In genomic region chr6:160883999-160884398, GRCh38 we compare ENCODE assay signal across 15 cellular contexts.
"Had no signal": no experiment of that assay in that cellular context is flagged by ENCODE, and none has a peak within 500 bp of the region (broad histone marks: within the 10 kb centered on the region; RNA-seq: fewer than 3 reads in every experiment).

No MANE protein-coding gene starts in this region.

- H3K4me3 Mint-ChIP-seq: activated CD4-positive, alpha-beta T cell treated with anti-CD3 and anti-CD28 coated beads, Interleukin-2, amount 10 ng/mL, durations not matched to agents 24 days and 14 days; activated naive CD4-positive, alpha-beta T cell treated with anti-CD3 and anti-CD28 coated beads, Interleukin-2, amount 10 ng/mL, durations not matched to agents 7 days and 5 days; naive thymus-derived CD8-positive, alpha-beta T cell; T-helper 1 cell treated with Interleukin-12 subunit alpha and Interleukin-12 subunit beta and Interleukin-4 antibody, amounts not matched to agents 30 μg/mL and 1 μg/mL, for 36 hours had no signal

- ATAC-seq: body of pancreas; gastroesophageal sphincter; mucosa of descending colon; naive thymus-derived CD8-positive, alpha-beta T cell had no signal

- H3K4me1 Mint-ChIP-seq: activated CD4-positive, alpha-beta T cell treated with anti-CD3 and anti-CD28 coated beads, Interleukin-2, amount 10 ng/mL, durations not matched to agents 24 days and 14 days; activated naive CD4-positive, alpha-beta T cell treated with anti-CD3 and anti-CD28 coated beads, Interleukin-2, amount 10 ng/mL, durations not matched to agents 7 days and 5 days; naive thymus-derived CD8-positive, alpha-beta T cell had no signal

- H3K36me3 Mint-ChIP-seq: activated naive CD4-positive, alpha-beta T cell treated with anti-CD3 and anti-CD28 coated beads, Interleukin-2, amount 10 ng/mL, durations not matched to agents 7 days and 5 days; naive thymus-derived CD8-positive, alpha-beta T cell had no signal

- H3K27me3 Mint-ChIP-seq: activated naive CD4-positive, alpha-beta T cell treated with anti-CD3 and anti-CD28 coated beads, Interleukin-2, amount 10 ng/mL, durations not matched to agents 7 days and 5 days had no signal

- H3K4me1 ChIP-seq: gastroesophageal sphincter, sigmoid colon had no signal

- DNase-seq: activated CD4-positive, alpha-beta T cell treated with anti-CD3 and anti-CD28 coated beads, Interleukin-2, amount 10 ng/mL, durations not matched to agents 24 days and 14 days; activated CD8-positive, alpha-beta memory T cell treated with anti-CD3 and anti-CD28 coated beads for 24 hours; activated naive CD4-positive, alpha-beta T cell treated with anti-CD3 and anti-CD28 coated beads, Interleukin-2, amount 10 ng/mL, durations not matched to agents 7 days and 5 days; activated T-cell treated with anti-CD3 and anti-CD28 coated beads for 4 hours; body of pancreas; effector memory CD4-positive, alpha-beta T cell; mucosa of descending colon; naive thymus-derived CD8-positive, alpha-beta T cell; sigmoid colon; stimulated activated CD4-positive, alpha-beta T cell treated with anti-CD3 and anti-CD28 coated beads, Interleukin-12 subunit alpha, Interleukin-12 subunit beta, amount 100 ng/mL, for 4 hours; stimulated activated naive CD4-positive, alpha-beta T cell had no signal

- H3K27ac Mint-ChIP-seq: activated CD4-positive, alpha-beta T cell treated with anti-CD3 and anti-CD28 coated beads, Interleukin-2, amount 10 ng/mL, durations not matched to agents 24 days and 14 days; activated naive CD4-positive, alpha-beta T cell treated with anti-CD3 and anti-CD28 coated beads, Interleukin-2, amount 10 ng/mL, durations not matched to agents 7 days and 5 days; activated T-helper 2 cell treated with anti-CD3 and anti-CD28 coated beads, Interferon-gamma antibody, Interleukin-2, Interleukin-4, amounts not matched to agents 10 μg/mL and 5 μg/mL and 100 μg/mL, durations not matched to agents 14 hours and 24 hours and 36 hours; T-helper 1 cell treated with Interleukin-12 subunit alpha and Interleukin-12 subunit beta and Interleukin-4 antibody, amounts not matched to agents 30 μg/mL and 1 μg/mL, for 36 hours had no signal

- H3K9me3 ChIP-seq: body of pancreas, gastroesophageal sphincter, mucosa of descending colon, sigmoid colon had no signal

- H3K9me3 Mint-ChIP-seq: activated CD4-positive, alpha-beta T cell treated with anti-CD3 and anti-CD28 coated beads, Interleukin-2, amount 10 ng/mL, durations not matched to agents 24 days and 14 days; activated naive CD4-positive, alpha-beta T cell treated with anti-CD3 and anti-CD28 coated beads, Interleukin-2, amount 10 ng/mL, durations not matched to agents 7 days and 5 days; activated T-helper 2 cell treated with anti-CD3 and anti-CD28 coated beads, Interferon-gamma antibody, Interleukin-2, Interleukin-4, amounts not matched to agents 10 μg/mL and 5 μg/mL and 100 μg/mL, durations not matched to agents 14 hours and 24 hours and 36 hours; naive thymus-derived CD8-positive, alpha-beta T cell; T-helper 1 cell treated with Interleukin-12 subunit alpha and Interleukin-12 subunit beta and Interleukin-4 antibody, amounts not matched to agents 30 μg/mL and 1 μg/mL, for 36 hours had no signal

- H3K36me3 ChIP-seq: gastroesophageal sphincter, sigmoid colon had no signal

- H3K27me3 ChIP-seq: body of pancreas, gastroesophageal sphincter, hepatocyte, sigmoid colon had no signal

- H3K4me3 ChIP-seq: body of pancreas, gastroesophageal sphincter, hepatocyte, mucosa of descending colon, sigmoid colon had no signal
